In genomic region chrX:83649706-83650105, GRCh38 we compare ENCODE assay signal across 1 cellular context.
TF ChIP-seq lines count a peak whose summit lies in the region.
"Not testable (repeated sequence)": the region's sequence is repeated elsewhere in the genome, so short reads cannot be mapped to it uniquely, and the experiment has no call there.

No MANE protein-coding gene starts in this region.

- POLR2A ChIA-PET in HEK293 (lab: Yijun Ruan, JAX): not testable (repeated sequence)

- not testable (repeated sequence) for H3K36me3 ChIP-seq in HEK293 (ENCODE audit: control insufficient read depth in 2 of 2, insufficient read depth in 1 of 2, low read length in 2 of 2)

- not testable (repeated sequence) for H3K9me3 ChIP-seq in HEK293 (ENCODE audit: control insufficient read depth, insufficient read depth, low read depth, low read length)

- CTCF ChIA-PET in HEK293 (lab: Yijun Ruan, JAX): not testable (repeated sequence)

- not testable (repeated sequence) for H3K27ac ChIP-seq in HEK293 (ENCODE audit: extremely low read depth, low read depth, low read length)

- not testable (repeated sequence) for TF ChIP-seq CTCF in HEK293 (tag by site-specific recombination; IDR thresholded peaks at IDR 0.05)

- not testable (repeated sequence) for H3K4me1 ChIP-seq in HEK293 (ENCODE audit: control insufficient read depth, insufficient read depth, low read length)

- H3K4me3 ChIP-seq in HEK293 (ENCODE audit: low read depth, low read length): not testable (repeated sequence)

TF ChIP-seq in HEK293, 187 proteins besides CTCF, POLR2A, EP300 and RAD21:
- TF ChIP-seq ZNF146 (tag by site-specific recombination; IDR thresholded peaks at IDR 0.05) (peak; percentile 96), ZNF280D (tag by site-specific recombination; IDR thresholded peaks at IDR 0.05) (peak; percentile 79; the same call in 1 of the 2 replicates)
TF ChIP-seq in HEK293: peak in this region for 2; not testable (repeated sequence) for 185.
